Comparison of ENCODE assay signal across 3 cellular contexts in the genomic region with DNA sequence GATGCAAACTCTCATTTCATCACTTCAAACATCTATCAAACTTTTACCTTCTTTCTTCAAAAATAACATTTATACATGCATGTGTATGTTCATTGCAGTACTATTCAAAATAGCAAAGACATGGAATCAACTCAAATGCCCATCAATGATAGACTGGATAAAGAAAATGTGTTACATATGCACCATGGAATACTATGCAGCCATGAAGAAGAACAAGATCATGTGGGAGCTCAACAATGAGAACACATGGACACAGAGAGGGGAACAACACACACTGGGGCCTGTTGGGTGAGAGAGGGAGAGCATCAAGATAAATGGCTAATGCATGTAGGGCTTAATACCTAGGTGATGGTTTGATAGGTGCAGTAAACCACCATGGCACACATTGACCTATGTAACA. TPM values are rescaled to one million over a fixed set of nuclear protein-coding genes. Genes with fewer than 3 reads are reported as not detected.
"Had no signal": no experiment of that assay in that cellular context is flagged by ENCODE, and none has a peak within 500 bp of the region (broad histone marks: within the 10 kb centered on the region; RNA-seq: fewer than 3 reads in every experiment).

No MANE protein-coding gene starts in this region.

RNA-seq across cellular contexts. Expression of a gene that starts 13.1 kb away (rescaled TPM):
- total RNA-seq: GM23248, GM23338, HFFc6 had no signal
- polyA plus RNA-seq: GM23248, GM23338 had no signal
